In genomic region chr6:67184405-67184804, GRCh38 we compare ENCODE assay signal across 1 cellular context.
A peak's percentile ranks its signal among the peaks of the same experiment; 100 is the strongest.
TF ChIP-seq lines count a peak whose summit lies in the region.

No MANE protein-coding gene starts in this region.

TF ChIP-seq in K562, 482 proteins besides CTCF, POLR2A, EP300 and RAD21 (continued from another document and continues in another):
- TF ChIP-seq ZNF184 (CRISPR knock-in tag; IDR thresholded peaks at IDR 0.05), result no peak
- TF ChIP-seq, protein P1, sequence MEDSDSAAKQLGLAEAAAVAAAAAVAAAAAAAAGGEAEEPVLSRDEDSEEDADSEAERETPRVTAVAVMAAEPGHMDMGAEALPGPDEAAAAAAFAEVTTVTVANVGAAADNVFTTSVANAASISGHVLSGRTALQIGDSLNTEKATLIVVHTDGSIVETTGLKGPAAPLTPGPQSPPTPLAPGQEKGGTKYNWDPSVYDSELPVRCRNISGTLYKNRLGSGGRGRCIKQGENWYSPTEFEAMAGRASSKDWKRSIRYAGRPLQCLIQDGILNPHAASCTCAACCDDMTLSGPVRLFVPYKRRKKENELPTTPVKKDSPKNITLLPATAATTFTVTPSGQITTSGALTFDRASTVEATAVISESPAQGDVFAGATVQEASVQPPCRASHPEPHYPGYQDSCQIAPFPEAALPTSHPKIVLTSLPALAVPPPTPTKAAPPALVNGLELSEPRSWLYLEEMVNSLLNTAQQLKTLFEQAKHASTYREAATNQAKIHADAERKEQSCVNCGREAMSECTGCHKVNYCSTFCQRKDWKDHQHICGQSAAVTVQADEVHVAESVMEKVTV (CRISPR knock-in tag; IDR thresholded peaks at IDR 0.05), result no peak
- no peak for TF ChIP-seq STAT6 (CRISPR knock-in tag; IDR thresholded peaks at IDR 0.05)
- no peak for TF ChIP-seq ZBTB49 (CRISPR knock-in tag; IDR thresholded peaks at IDR 0.05; ENCODE audit: borderline replicate concordance)
- TF ChIP-seq PKNOX1 (IDR thresholded peaks at IDR 0.05), result no peak
- TF ChIP-seq CBFA2T3 (IDR thresholded peaks at IDR 0.05), result peak; percentile 89
- TF ChIP-seq ZNF507 (tag; conservative IDR thresholded peaks at IDR 0.05), result no peak
- no peak for TF ChIP-seq ZNF280B (CRISPR knock-in tag; IDR thresholded peaks at IDR 0.05)
- TF ChIP-seq HNRNPH1 (optimal IDR thresholded peaks at IDR 0.05; ENCODE audit: low read depth, low read length), result no peak
- no peak for TF ChIP-seq SMAD4 (CRISPR knock-in tag; conservative IDR thresholded peaks at IDR 0.05)
- TF ChIP-seq BACH1 (tag; IDR thresholded peaks at IDR 0.05), result no peak
- TF ChIP-seq RFX5 (IDR thresholded peaks at IDR 0.05; ENCODE audit: low read depth, low read length), result no peak
- no peak for TF ChIP-seq SP2 (IDR thresholded peaks at IDR 0.05; ENCODE audit: extremely low read depth, low read depth, low read length, poor library complexity, severe bottlenecking)
- TF ChIP-seq MGA (IDR thresholded peaks at IDR 0.05), result no peak
- TF ChIP-seq TAL1 (IDR thresholded peaks at IDR 0.05), result peak; percentile 70
- TF ChIP-seq CHD2 (IDR thresholded peaks at IDR 0.05; ENCODE audit: low read depth, low read length), result no peak
- no peak for TF ChIP-seq PTTG1 (tag; IDR thresholded peaks at IDR 0.05; ENCODE audit: low read depth)
- no peak for TF ChIP-seq RFX7 (CRISPR knock-in tag; IDR thresholded peaks at IDR 0.05)
- TF ChIP-seq, protein P2, sequence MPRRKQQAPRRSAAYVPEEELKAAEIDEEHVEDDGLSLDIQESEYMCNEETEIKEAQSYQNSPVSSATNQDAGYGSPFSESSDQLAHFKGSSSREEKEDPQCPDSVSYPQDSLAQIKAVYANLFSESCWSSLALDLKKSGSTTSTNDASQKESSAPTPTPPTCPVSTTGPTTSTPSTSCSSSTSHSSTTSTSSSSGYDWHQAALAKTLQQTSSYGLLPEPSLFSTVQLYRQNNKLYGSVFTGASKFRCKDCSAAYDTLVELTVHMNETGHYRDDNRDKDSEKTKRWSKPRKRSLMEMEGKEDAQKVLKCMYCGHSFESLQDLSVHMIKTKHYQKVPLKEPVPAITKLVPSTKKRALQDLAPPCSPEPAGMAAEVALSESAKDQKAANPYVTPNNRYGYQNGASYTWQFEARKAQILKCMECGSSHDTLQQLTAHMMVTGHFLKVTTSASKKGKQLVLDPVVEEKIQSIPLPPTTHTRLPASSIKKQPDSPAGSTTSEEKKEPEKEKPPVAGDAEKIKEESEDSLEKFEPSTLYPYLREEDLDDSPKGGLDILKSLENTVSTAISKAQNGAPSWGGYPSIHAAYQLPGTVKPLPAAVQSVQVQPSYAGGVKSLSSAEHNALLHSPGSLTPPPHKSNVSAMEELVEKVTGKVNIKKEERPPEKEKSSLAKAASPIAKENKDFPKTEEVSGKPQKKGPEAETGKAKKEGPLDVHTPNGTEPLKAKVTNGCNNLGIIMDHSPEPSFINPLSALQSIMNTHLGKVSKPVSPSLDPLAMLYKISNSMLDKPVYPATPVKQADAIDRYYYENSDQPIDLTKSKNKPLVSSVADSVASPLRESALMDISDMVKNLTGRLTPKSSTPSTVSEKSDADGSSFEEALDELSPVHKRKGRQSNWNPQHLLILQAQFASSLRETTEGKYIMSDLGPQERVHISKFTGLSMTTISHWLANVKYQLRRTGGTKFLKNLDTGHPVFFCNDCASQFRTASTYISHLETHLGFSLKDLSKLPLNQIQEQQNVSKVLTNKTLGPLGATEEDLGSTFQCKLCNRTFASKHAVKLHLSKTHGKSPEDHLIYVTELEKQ (CRISPR knock-in tag; IDR thresholded peaks at IDR 0.05), result no peak
- TF ChIP-seq HDAC1 (IDR thresholded peaks at IDR 0.05), result peak in 1 of 2 experiments; percentile 65; a peak in 2 of 4 replicates
- TF ChIP-seq, protein P3, sequence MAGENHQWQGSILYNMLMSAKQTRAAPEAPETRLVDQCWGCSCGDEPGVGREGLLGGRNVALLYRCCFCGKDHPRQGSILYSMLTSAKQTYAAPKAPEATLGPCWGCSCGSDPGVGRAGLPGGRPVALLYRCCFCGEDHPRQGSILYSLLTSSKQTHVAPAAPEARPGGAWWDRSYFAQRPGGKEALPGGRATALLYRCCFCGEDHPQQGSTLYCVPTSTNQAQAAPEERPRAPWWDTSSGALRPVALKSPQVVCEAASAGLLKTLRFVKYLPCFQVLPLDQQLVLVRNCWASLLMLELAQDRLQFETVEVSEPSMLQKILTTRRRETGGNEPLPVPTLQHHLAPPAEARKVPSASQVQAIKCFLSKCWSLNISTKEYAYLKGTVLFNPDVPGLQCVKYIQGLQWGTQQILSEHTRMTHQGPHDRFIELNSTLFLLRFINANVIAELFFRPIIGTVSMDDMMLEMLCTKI (IDR thresholded peaks at IDR 0.05; ENCODE audit: partially characterized antibody), result no peak
- TF ChIP-seq MXI1 (IDR thresholded peaks at IDR 0.05; ENCODE audit: low read depth, low read length), result no peak
- no peak for TF ChIP-seq SAFB (IDR thresholded peaks at IDR 0.05; ENCODE audit: borderline replicate concordance, low read depth, low read length)
- TF ChIP-seq SNRNP70 (optimal IDR thresholded peaks at IDR 0.05; ENCODE audit: low read depth, low read length), result no peak
- TF ChIP-seq ZNF445 (CRISPR knock-in tag; IDR thresholded peaks at IDR 0.05; ENCODE audit: low read depth), result no peak
- TF ChIP-seq ZFP36 (IDR thresholded peaks at IDR 0.05; ENCODE audit: low read depth, low read length, partially characterized antibody), result no peak
- TF ChIP-seq FUS (optimal IDR thresholded peaks at IDR 0.05; ENCODE audit: low read depth, low read length), result no peak
- TF ChIP-seq CGGBP1 (CRISPR knock-in tag; IDR thresholded peaks at IDR 0.05), result no peak
- no peak for TF ChIP-seq SMAD3 (CRISPR knock-in tag; conservative IDR thresholded peaks at IDR 0.05)
